Comparison of ENCODE assay signal across 10 cellular contexts in genomic region chr7:123823898-123824753, GRCh38. TPM values are rescaled to one million over a fixed set of nuclear protein-coding genes. Genes with fewer than 3 reads are reported as not detected.
A peak's percentile ranks its signal among the peaks of the same experiment; 100 is the strongest.
DNase-seq lines count a peak whose midpoint lies in the region; ATAC-seq, FAIRE-seq and TF ChIP-seq lines count a peak whose summit lies in the region.
"Had no signal": no experiment of that assay in that cellular context is flagged by ENCODE, and none has a peak within 500 bp of the region (broad histone marks: within the 10 kb centered on the region; RNA-seq: fewer than 3 reads in every experiment).

No MANE protein-coding gene starts in this region.

- no peaks in the 10 kb centered on the region for H3K27me3 Mint-ChIP-seq in progenitor cell of endocrine pancreas

- no peaks in the 10 kb centered on the region for H3K23me2 ChIP-seq in H1 (ENCODE audit: low read depth, low read length)

- H2AK5ac ChIP-seq in H1 (ENCODE audit: low read depth, low read length) (no peak overlapping the region), neuronal stem cell (ENCODE audit: low read depth, low read length) (no peak overlapping the region)

- H4K5ac ChIP-seq in H1 (ENCODE audit: insufficient read length, low read depth, low read length), result no peak overlapping the region

- no peak for TF ChIP-seq RAD21 in H1 (IDR thresholded peaks at IDR 0.05 in 1 of 2, conservative IDR thresholded peaks at IDR 0.05 in 1 of 2; ENCODE audit: low read depth in 2 of 2, low read length in 2 of 2)

- CTCF ChIA-PET in H1 (lab: Charles Lee; ENCODE audit: partially characterized antibody), result interaction anchor here (1.2 to 1.5 kb wide), 2 partner anchors 27 to 48 kb away, joined by 3 to 4 read pairs; no protein-coding TSS in a partner anchor

- H3K4me2 ChIP-seq in H1 (ENCODE audit: insufficient read depth in 1 of 2, low read depth in 2 of 2, low read length in 2 of 2), result no peak overlapping the region
- no peak overlapping the region for H3K4me2 ChIP-seq in neuronal stem cell (ENCODE audit: insufficient read depth, low read length, poor library complexity, severe bottlenecking)

- no peak for TF ChIP-seq EP300 in H1 (IDR thresholded peaks at IDR 0.05; ENCODE audit: borderline replicate concordance in 1 of 2, low read depth in 2 of 2, low read length in 2 of 2)

- ATAC-seq in GM21447 (IDR thresholded peaks at IDR 0.05; ENCODE audit: unreplicated experiment) (peak; percentile 98), HG03457 (IDR thresholded peaks at IDR 0.05; ENCODE audit: unreplicated experiment) (peak; percentile 95), right lobe of liver (no peak)

- no peak overlapping the region for H3K27ac Mint-ChIP-seq in progenitor cell of endocrine pancreas

- H4K8ac ChIP-seq in H1 (ENCODE audit: extremely low read depth, insufficient read depth, low read length) (no peak overlapping the region), neuronal stem cell (ENCODE audit: low read depth, low read length) (no peak overlapping the region)

- TF ChIP-seq POLR2A in GM12892 (IDR thresholded peaks at IDR 0.05; ENCODE audit: low read depth, low read length) (no peak), H1 (IDR thresholded peaks at IDR 0.05; ENCODE audit: control extremely low read depth in 1 of 2, low read depth in 2 of 2, low read length in 2 of 2) (no peak), right lobe of liver (IDR thresholded peaks at IDR 0.05) (no peak)

- DNase-seq in GM12892 (ENCODE audit: insufficient read length) (peak; percentile 2), H1 (ENCODE audit: low read depth in 1 of 2, low spot score in 2 of 2) (no peak), RKO (ENCODE audit: low spot score) (no peak), neuronal stem cell (ENCODE audit: low spot score) (no peak), right lobe of liver (no peak), progenitor cell of endocrine pancreas (ENCODE audit: low spot score, unreplicated experiment) (no peak)

- H3K4me3 ChIP-seq in H1 (ENCODE audit: extremely low read depth in 1 of 4, insufficient read depth in 2 of 4, low read depth in 3 of 4, low read length in 4 of 4) (no peak overlapping the region), neuronal stem cell (ENCODE audit: low read length in 2 of 2) (no peak overlapping the region), right lobe of liver (no peak overlapping the region)

- no peaks in the 10 kb centered on the region for H3K36me3 Mint-ChIP-seq in progenitor cell of endocrine pancreas (ENCODE audit: insufficient read depth)

- H3K36me3 ChIP-seq in H1 (ENCODE audit: control insufficient read depth in 2 of 4, insufficient read depth in 4 of 4, low read length in 3 of 4) (no peaks in the 10 kb centered on the region), neuronal stem cell (replicated peaks in 1 of 2; ENCODE audit: control insufficient read depth in 2 of 2, insufficient read depth in 2 of 2, low read length in 2 of 2) (no peaks in the 10 kb centered on the region), right lobe of liver (no peaks in the 10 kb centered on the region)

- H4K20me1 ChIP-seq in H1 (replicated peaks in 1 of 2; ENCODE audit: control insufficient read depth in 1 of 2, insufficient read depth in 2 of 2, low read length in 2 of 2), result no peaks in the 10 kb centered on the region

- peak overlapping the region; percentile 66 for H2AFZ ChIP-seq in H1 (ENCODE audit: low read length)
- H2AFZ ChIP-seq in neuronal stem cell (ENCODE audit: low read length), result no peak overlapping the region
- H2AFZ ChIP-seq: parathyroid adenoma had no signal

- H2BK120ac ChIP-seq in H1 (replicated peaks; ENCODE audit: low read depth, low read length) (no peak overlapping the region), neuronal stem cell (ENCODE audit: low read depth, low read length) (no peak overlapping the region)

- H3K79me1 ChIP-seq in H1 (ENCODE audit: low read depth, low read length) (no peaks in the 10 kb centered on the region), neuronal stem cell (ENCODE audit: low read depth, low read length) (no peaks in the 10 kb centered on the region)

- intact Hi-C loops in right lobe of liver (cut with DNase I), result no loop called here

- no peaks in the 10 kb centered on the region for H3K9me3 Mint-ChIP-seq in progenitor cell of endocrine pancreas (ENCODE audit: low read depth)

- H3K9me3 ChIP-seq in H1 (ENCODE audit: insufficient read depth in 2 of 2, low read depth in 1 of 2, low read length in 1 of 2), result no peaks in the 10 kb centered on the region
- no peaks in the 10 kb centered on the region for H3K9me3 ChIP-seq in neuronal stem cell (replicated peaks in 1 of 2; ENCODE audit: control insufficient read depth in 2 of 2, insufficient read depth in 1 of 2, low read depth in 1 of 2, low read length in 2 of 2)
- no peaks in the 10 kb centered on the region for H3K9me3 ChIP-seq in right lobe of liver

- H3K27me3 ChIP-seq in H1 (replicated peaks in 1 of 4; ENCODE audit: control insufficient read depth in 3 of 4, extremely low read depth in 1 of 4, insufficient read depth in 3 of 4, low read length in 3 of 4) (no peaks in the 10 kb centered on the region), neuronal stem cell (ENCODE audit: control insufficient read depth in 3 of 3, insufficient read depth in 3 of 3, low read depth in 1 of 3, low read length in 3 of 3) (no peaks in the 10 kb centered on the region), right lobe of liver (no peaks in the 10 kb centered on the region)

- no peak overlapping the region for H4K91ac ChIP-seq in H1 (replicated peaks; ENCODE audit: insufficient read length, low read length)
- no peak overlapping the region for H4K91ac ChIP-seq in neuronal stem cell (ENCODE audit: low read depth, low read length, poor library complexity)

- no peak for TF ChIP-seq CTCF in H1 (IDR thresholded peaks at IDR 0.05; ENCODE audit: control extremely low read depth in 1 of 3, insufficient read depth in 1 of 3, low read depth in 1 of 3, low read length in 3 of 3)
- TF ChIP-seq CTCF in right lobe of liver (IDR thresholded peaks at IDR 0.05), result no peak
- no peak for TF ChIP-seq CTCF in progenitor cell of endocrine pancreas (IDR thresholded peaks at IDR 0.05; ENCODE audit: unreplicated experiment)

- H2BK5ac ChIP-seq in H1 (ENCODE audit: low read depth, low read length) (no peak overlapping the region), neuronal stem cell (ENCODE audit: low read length) (no peak overlapping the region)

- H2BK15ac ChIP-seq in H1 (ENCODE audit: low read length) (no peak overlapping the region), neuronal stem cell (ENCODE audit: low read length) (no peak overlapping the region)

- H3K56ac ChIP-seq in H1 (replicated peaks; ENCODE audit: insufficient read length, low read depth, low read length), result no peak overlapping the region

- H2BK20ac ChIP-seq in H1 (ENCODE audit: low read length), result no peak overlapping the region

- H3K4ac ChIP-seq in H1 (replicated peaks; ENCODE audit: insufficient read length, low read depth, low read length), result no peak overlapping the region
- no peak overlapping the region for H3K4ac ChIP-seq in neuronal stem cell (ENCODE audit: low read length)

- no peaks in the 10 kb centered on the region for H3K79me2 ChIP-seq in H1 (ENCODE audit: control insufficient read depth in 1 of 2, insufficient read depth in 2 of 2, low read length in 2 of 2)
- H3K79me2 ChIP-seq: parathyroid adenoma had no signal

- H2BK12ac ChIP-seq in H1 (ENCODE audit: low read depth, low read length), result no peak overlapping the region
- no peak overlapping the region for H2BK12ac ChIP-seq in neuronal stem cell (ENCODE audit: low read length)

- H3K18ac ChIP-seq in H1 (ENCODE audit: extremely low read depth, low read length) (no peak overlapping the region), neuronal stem cell (ENCODE audit: low read length) (no peak overlapping the region)

- H3K4me3 Mint-ChIP-seq in progenitor cell of endocrine pancreas (ENCODE audit: low read depth), result no peak overlapping the region

- 94% methylated on average over 3 of the region's 3 CpGs; no CpG with 5 or more reads in 1 of the 2 experiments for WGBS in H1 (ENCODE audit: extremely low coverage in 1 of 2, insufficient coverage in 1 of 2, insufficient read length in 1 of 2, insufficient replicate concordance in 2 of 2, low coverage in 1 of 2, low lambda C conversion rate in 2 of 2, missing lambda C conversion rate in 1 of 2), 2 experiments
- WGBS in neuronal stem cell (ENCODE audit: extremely low coverage in 2 of 2, insufficient read length in 2 of 2, insufficient replicate concordance in 1 of 2), 2 donors, result no CpG with 5 or more reads among the region's 3 CpGs
- 64% methylated on average over 3 of the region's 3 CpGs for WGBS in right lobe of liver (ENCODE audit: insufficient coverage, low coverage, low lambda C conversion rate, missing lambda C conversion rate)

- H3K4me1 ChIP-seq in H1 (replicated peaks in 1 of 4; ENCODE audit: control insufficient read depth in 3 of 4, insufficient read depth in 4 of 4, low read length in 3 of 4) (no peaks in the 10 kb centered on the region), neuronal stem cell (ENCODE audit: control insufficient read depth in 2 of 2, insufficient read depth in 1 of 2, low read depth in 1 of 2, low read length in 2 of 2) (no peaks in the 10 kb centered on the region), right lobe of liver (peaks cover 0 to 8% (median 0%) of the 10 kb centered on the region in 4 donors)
- H3K4me1 ChIP-seq: parathyroid adenoma had no signal

- POLR2A ChIA-PET in H1 (lab: Charles Lee; ENCODE audit: partially characterized antibody), result interaction anchor here (0.6 kb wide), 1 partner anchor 47 kb away, joined by 3 read pairs; no protein-coding TSS in a partner anchor

- H3K14ac ChIP-seq in H1 (ENCODE audit: insufficient read length) (no peak overlapping the region), neuronal stem cell (ENCODE audit: low read length) (no peak overlapping the region)

- H3K27ac ChIP-seq in H1 (ENCODE audit: low read depth, low read length), result no peak overlapping the region
- H3K27ac ChIP-seq in neuronal stem cell (replicated peaks; ENCODE audit: low read length), result no peak overlapping the region
- no peak overlapping the region for H3K27ac ChIP-seq in right lobe of liver
- H3K27ac ChIP-seq: parathyroid adenoma had no signal

- no peak overlapping the region for H3K9ac ChIP-seq in H1 (replicated peaks in 1 of 4; ENCODE audit: extremely low read depth in 1 of 4, low read depth in 3 of 4, low read length in 3 of 4)
- no peak overlapping the region for H3K9ac ChIP-seq in neuronal stem cell (ENCODE audit: low read depth, low read length, poor library complexity)
- H3K9ac ChIP-seq: parathyroid adenoma had no signal

- FAIRE-seq in GM12892 (lab: Jason Lieb, UNC) (peak; percentile 74), H1 (lab: Jason Lieb, UNC) (no peak)

- H3K23ac ChIP-seq in H1 (ENCODE audit: insufficient read length) (no peak overlapping the region), neuronal stem cell (ENCODE audit: low read depth, low read length, poor library complexity) (no peak overlapping the region)

- peaks cover 9% of the 10 kb centered on the region for H3K4me1 Mint-ChIP-seq in progenitor cell of endocrine pancreas (ENCODE audit: low read depth)

RNA-seq across cellular contexts. Expression of gene HYAL4, which starts 20.8 kb away (rescaled TPM):
- polyA plus RNA-seq in GM12892 (2012; ENCODE audit: missing spikeins), result 1.6 TPM
- total RNA-seq in H1 (2021; fragmentation: NEBNext Ultra II Directional; extraction: Animal tissue kit (Norgen Biotek cat#: 25700)), result not detected in 2 replicates
- polyA plus RNA-seq in H1 (2011; rRNA removed), result not detected in 2 replicates
- polyA plus RNA-seq in H1 (2011; cell fraction: cytosol; rRNA removed), result not detected
- not detected for polyA plus RNA-seq in H1 (2011; cell fraction: nucleus; rRNA removed)
- not detected in 4 replicates for polyA plus RNA-seq in H1 (2012, experiment 1 of 2)
- polyA plus RNA-seq in H1 (2012, experiment 2 of 2), result not detected
- polyA plus RNA-seq in H1 (2013, experiment 1 of 2), result not detected
- not detected for polyA plus RNA-seq in H1 (2013, experiment 2 of 2)
- not detected in 2 replicates for polyA minus RNA-seq in H1 (2011; rRNA and poly(A)+ RNA removed)
- polyA minus RNA-seq in H1 (2011; cell fraction: cytosol; rRNA and poly(A)+ RNA removed), result not detected
- not detected for polyA minus RNA-seq in H1 (2011; cell fraction: nucleus; rRNA and poly(A)+ RNA removed)
- not detected for polyA plus RNA-seq in neuronal stem cell (2013, experiment 1 of 2)
- not detected for polyA plus RNA-seq in neuronal stem cell (2013, experiment 2 of 2)
- not detected for total RNA-seq in right lobe of liver
- not detected in 2 replicates for total RNA-seq in progenitor cell of endocrine pancreas
- total RNA-seq: M059J had no signal

Comparison
In these comparisons a context has a peak if more than half of its experiments do, and no peak if none do; other contexts are left out.
1. ATAC-seq: peak in GM21447 (single experiment) and HG03457 (single experiment); none in right lobe of liver (0 of 4).